In the genomic region with DNA sequence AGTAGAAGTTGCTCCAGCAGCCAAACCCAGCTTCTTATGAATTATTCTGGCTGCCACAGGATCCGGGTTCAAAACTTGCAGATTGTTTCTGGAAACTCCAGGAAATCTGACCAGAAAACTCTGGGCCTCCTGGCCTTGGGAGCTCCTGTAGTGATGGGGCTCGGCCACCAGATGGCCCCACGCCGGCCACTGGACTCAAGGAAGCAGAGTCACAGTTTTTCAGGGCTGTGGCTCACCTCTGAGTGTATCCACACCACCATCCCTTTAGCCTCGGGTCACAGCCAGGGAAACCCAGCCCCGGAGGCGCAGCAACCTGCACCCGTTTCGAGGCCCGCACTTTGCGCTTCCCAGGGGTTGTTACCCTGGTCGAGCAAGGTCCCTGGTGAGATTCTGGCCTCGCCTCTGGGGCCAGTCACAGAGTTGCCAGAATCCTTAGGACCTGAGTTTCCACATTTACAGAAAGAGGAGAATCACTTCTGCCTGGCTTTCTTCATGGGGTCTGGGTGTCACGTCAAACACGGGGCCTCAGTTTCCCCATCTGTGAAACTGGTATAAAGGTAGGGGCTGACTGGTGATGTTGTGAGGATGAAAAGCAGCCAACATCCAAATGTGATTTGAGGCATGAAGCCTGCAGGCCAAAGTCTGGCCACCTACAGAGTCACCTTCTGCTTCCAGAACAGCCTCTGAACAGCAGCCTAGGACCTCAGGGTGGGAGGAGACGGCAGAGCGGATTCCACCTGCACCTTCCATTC, we compare ENCODE assay signal across 8 cellular contexts. TPM values are rescaled to one million over a fixed set of nuclear protein-coding genes. Genes with fewer than 3 reads are reported as not detected.
A peak's percentile ranks its signal among the peaks of the same experiment; 100 is the strongest.
DNase-seq lines count a peak whose midpoint lies in the region; ATAC-seq lines count a peak whose summit lies in the region.

No MANE protein-coding gene starts in this region.

- H3K27ac ChIP-seq in temporal lobe (ENCODE audit: low read depth, low read length), result peak overlapping the region; percentile 45

- peak overlapping the region; percentile 10 for H3K9ac ChIP-seq in mucosa of stomach (ENCODE audit: low read length)

- no peaks in the 10 kb centered on the region for H3K36me3 Mint-ChIP-seq in activated CD4-positive, alpha-beta memory T cell treated with anti-CD3 and anti-CD28 coated beads for 36 hours

- POLR2A ChIA-PET in activated CD4-positive, alpha-beta memory T cell treated with anti-CD3 and anti-CD28 coated beads for 36 hours (lab: Charles Lee), result interaction anchor here (0.6 kb wide), 1 partner anchor 234 kb away, joined by 5 read pairs; no protein-coding TSS in a partner anchor

- H3K27me3 ChIP-seq in mucosa of stomach (ENCODE audit: control insufficient read depth, insufficient read depth, low read length), result no peaks in the 10 kb centered on the region

- CTCF ChIA-PET in activated CD4-positive, alpha-beta memory T cell treated with anti-CD3 and anti-CD28 coated beads for 36 hours (lab: Charles Lee), result interaction anchor here (0.6 to 2.9 kb wide), 26 partner anchors 8 to 245 kb away, joined by 3 to 49 read pairs (median 5); no protein-coding TSS in a partner anchor

- no peak overlapping the region for H3K4me3 Mint-ChIP-seq in activated CD4-positive, alpha-beta memory T cell treated with anti-CD3 and anti-CD28 coated beads for 36 hours

- H3K27me3 Mint-ChIP-seq in activated CD4-positive, alpha-beta memory T cell treated with anti-CD3 and anti-CD28 coated beads for 36 hours, result peaks cover 21% of the 10 kb centered on the region

- no peak overlapping the region for H3K4me3 ChIP-seq in mucosa of stomach (ENCODE audit: low read length)

- no peaks in the 10 kb centered on the region for H3K36me3 ChIP-seq in mucosa of stomach (ENCODE audit: control insufficient read depth, insufficient read depth, low read length)

- H3K9me3 Mint-ChIP-seq in activated CD4-positive, alpha-beta memory T cell treated with anti-CD3 and anti-CD28 coated beads for 36 hours, result no peaks in the 10 kb centered on the region

- DNase-seq in 8988T (peak; percentile 75), GDM1 (lab: John Stamatoyannopoulos, UW) (peak; percentile 45), NCI-H226 (peak; percentile 74)
- peak; percentile 60 for DNase-seq in activated CD4-positive, alpha-beta memory T cell treated with anti-CD3 and anti-CD28 coated beads for 36 hours

- no peaks in the 10 kb centered on the region for H3K9me3 ChIP-seq in mucosa of stomach (ENCODE audit: control insufficient read depth, low read length)

- no peaks in the 10 kb centered on the region for H3K4me1 Mint-ChIP-seq in activated CD4-positive, alpha-beta memory T cell treated with anti-CD3 and anti-CD28 coated beads for 36 hours (ENCODE audit: low read depth)

- H3K4me1 ChIP-seq in mucosa of stomach (ENCODE audit: control insufficient read depth, insufficient read depth, low read length), result peaks cover 48% of the 10 kb centered on the region

- intact Hi-C loops in activated CD4-positive, alpha-beta memory T cell treated with anti-CD3 and anti-CD28 coated beads for 36 hours (cut with micrococcal nuclease), result loop anchor here (5.0 kb wide), 2 partner anchors 153 to 233 kb away; no protein-coding TSS in a partner anchor

- H3K27ac Mint-ChIP-seq in activated CD4-positive, alpha-beta memory T cell treated with anti-CD3 and anti-CD28 coated beads for 36 hours, result no peak overlapping the region

- ATAC-seq in esophagus mucosa, result peak; percentile 87
- no peak for ATAC-seq in GM18511 (IDR thresholded peaks at IDR 0.05; ENCODE audit: unreplicated experiment)

RNA-seq across cellular contexts. Expression of gene LCTL, which starts 53.5 kb away (rescaled TPM):
- not detected for total RNA-seq in activated CD4-positive, alpha-beta memory T cell treated with anti-CD3 and anti-CD28 coated beads for 36 hours
- not detected for total RNA-seq in esophagus mucosa
- under 0.01 TPM for total RNA-seq in temporal lobe
